ENCODE assay signal across 7 cellular contexts in the genomic region with DNA sequence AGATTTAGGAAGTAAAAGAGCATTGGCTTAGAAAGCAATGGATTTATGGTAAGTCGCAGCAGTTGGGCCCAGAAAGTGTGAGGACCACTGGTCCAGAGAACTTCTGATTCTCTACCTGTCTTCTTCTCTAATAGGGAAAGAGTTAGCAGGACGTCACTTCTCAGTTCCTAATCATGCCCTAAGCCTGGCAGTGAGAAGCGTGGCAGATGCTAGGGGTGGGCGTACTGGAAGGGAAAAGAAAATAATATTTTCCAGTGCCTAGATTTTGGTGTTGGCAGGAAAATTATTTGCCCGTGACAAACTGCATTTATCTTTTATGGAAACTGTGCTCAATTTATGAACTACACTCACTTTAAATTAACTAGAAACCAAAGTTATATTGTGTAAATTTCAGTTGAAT.
"Had no signal": no experiment of that assay in that cellular context is flagged by ENCODE, and none has a peak within 500 bp of the region (broad histone marks: within the 10 kb centered on the region; RNA-seq: fewer than 3 reads in every experiment).

No MANE protein-coding gene starts in this region.

- ATAC-seq: HepG2, K562 had no signal

- DNase-seq: IMR-90, Karpas-422, KBM-7, KG1 had no signal

- FAIRE-seq: HepG2, HTR-8/SVneo, K562 had no signal
